ENCODE assay signal across 15 cellular contexts in the genomic region with DNA sequence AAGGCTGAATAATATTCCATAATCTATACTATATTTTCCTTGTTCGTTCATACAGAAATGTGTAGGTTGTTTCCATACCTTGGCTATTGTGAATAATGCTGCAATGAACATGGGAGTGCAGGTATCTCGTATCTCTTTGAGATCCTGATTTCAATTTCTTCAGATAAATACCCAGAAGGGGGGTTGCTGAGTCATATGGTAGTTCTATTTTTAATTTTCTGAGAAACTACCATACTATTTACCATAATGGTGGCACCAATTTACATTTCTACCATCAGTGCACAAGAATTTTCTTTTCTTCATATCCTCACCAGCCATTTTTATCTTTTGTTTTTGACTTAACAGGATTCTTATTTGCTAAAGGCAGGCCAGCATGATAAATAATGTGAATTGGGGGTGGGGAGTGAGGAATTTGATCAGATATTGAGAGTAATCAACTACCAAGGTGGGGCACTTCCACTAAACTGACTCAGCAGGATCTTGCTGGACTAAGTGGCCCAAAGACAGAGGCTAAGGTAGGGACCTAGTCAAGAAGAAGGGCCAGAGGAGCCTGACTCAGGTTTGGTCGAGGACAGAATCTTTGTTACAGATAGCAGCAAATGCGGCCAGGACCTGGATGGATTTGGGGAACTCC.
"Had no signal": no experiment of that assay in that cellular context is flagged by ENCODE, and none has a peak within 500 bp of the region (broad histone marks: within the 10 kb centered on the region; RNA-seq: fewer than 3 reads in every experiment).

No MANE protein-coding gene starts in this region.

- H3K9me3 Mint-ChIP-seq: type B pancreatic cell had no signal

- ATAC-seq: heart left ventricle; naive thymus-derived CD4-positive, alpha-beta T cell; psoas muscle; right lobe of liver; stimulated activated naive B cell treated with anti-CD40 and anti-IgM and Interleukin-4, amounts not matched to agents 10 μg/mL and 1 μg/mL and 100 μg/mL, for 72 hours had no signal

- H3K36me3 ChIP-seq: heart left ventricle, right lobe of liver, spleen, suprapubic skin had no signal

- H3K4me1 ChIP-seq: psoas muscle, right lobe of liver had no signal

- H3K36me3 Mint-ChIP-seq: stimulated activated naive B cell treated with anti-CD40 and anti-IgM and Interleukin-4, amounts not matched to agents 10 μg/mL and 1 μg/mL and 100 μg/mL, for 72 hours; type B pancreatic cell had no signal

- H3K4me3 ChIP-seq: coronary artery, heart left ventricle, psoas muscle, right lobe of liver, spleen, suprapubic skin had no signal

- H3K27ac ChIP-seq: coronary artery, psoas muscle, right lobe of liver, spleen, suprapubic skin had no signal

- H3K9me3 ChIP-seq: heart left ventricle, psoas muscle, right lobe of liver, spleen, suprapubic skin had no signal

- H3K27me3 ChIP-seq: right lobe of liver had no signal

- H3K4me3 Mint-ChIP-seq: stimulated activated naive B cell treated with anti-CD40 and anti-IgM and Interleukin-4, amounts not matched to agents 10 μg/mL and 1 μg/mL and 100 μg/mL, for 72 hours; type B pancreatic cell had no signal

- DNase-seq: activated CD4-positive, CD25-positive, alpha-beta regulatory T cell treated with anti-CD3 and anti-CD28 coated beads, Interleukin-2, amount 50 U/mL, for 72 hours; caudate nucleus; effector CD4-positive, alpha-beta T cell; foreskin melanocyte; heart left ventricle; naive thymus-derived CD4-positive, alpha-beta T cell; psoas muscle; right lobe of liver; SHP77 treated with DMSO at 0.1 percent for 48 hours; spleen; stimulated activated CD4-positive, alpha-beta T cell treated with anti-CD3 and anti-CD28 coated beads, Interleukin-1b, Interleukin-23, amount 100 ng/mL, for 48 hours; stimulated activated naive B cell treated with anti-CD40 and anti-IgM and Interleukin-4, amounts not matched to agents 10 μg/mL and 1 μg/mL and 100 μg/mL, for 72 hours had no signal

- H3K27ac Mint-ChIP-seq: stimulated activated naive B cell treated with anti-CD40 and anti-IgM and Interleukin-4, amounts not matched to agents 10 μg/mL and 1 μg/mL and 100 μg/mL, for 72 hours; type B pancreatic cell had no signal
